8 cellular contexts compared by ENCODE assay signal in genomic region chr1:180501865-180502360, GRCh38. TPM values are rescaled to one million over a fixed set of nuclear protein-coding genes. Genes with fewer than 3 reads are reported as not detected.
DNase-seq lines count a peak whose midpoint lies in the region; ATAC-seq and TF ChIP-seq lines count a peak whose summit lies in the region.

No MANE protein-coding gene starts in this region.

- no peaks in the 10 kb centered on the region for H3K9me2 ChIP-seq in DOHH2 (replicated peaks; ENCODE audit: control insufficient read depth, low read length)

- DNase-seq in RPMI8226 (peak; percentile 78), epithelial cell of proximal tubule (ENCODE audit: low read depth) (no peak), pons (ENCODE audit: low spot score) (peak; percentile 53), SK-N-DZ (ENCODE audit: low spot score) (no peak), NCI-H446 treated with DMSO at 0.1 percent for 48 hours (lab: John Stamatoyannopoulos, UW) (no peak)

- no peak for TF ChIP-seq CTCF in DOHH2 (IDR thresholded peaks at IDR 0.05; ENCODE audit: low read depth, low read length, poor library complexity, severe bottlenecking)
- peak; percentile 7 for TF ChIP-seq CTCF in epithelial cell of proximal tubule (conservative IDR thresholded peaks at IDR 0.05; ENCODE audit: low read depth, low read length)

- H3K36me3 ChIP-seq in DOHH2 (ENCODE audit: control insufficient read depth, low read length) = peaks cover 38% of the 10 kb centered on the region

- H3K4me2 ChIP-seq in DOHH2 (ENCODE audit: low read length) = peak overlapping the region; percentile 78

- H3K27me3 ChIP-seq in DOHH2 (ENCODE audit: control insufficient read depth, low read length) = no peaks in the 10 kb centered on the region

- peaks cover 54% of the 10 kb centered on the region for H3K79me2 ChIP-seq in DOHH2 (ENCODE audit: control insufficient read depth, low read length)

- no peaks in the 10 kb centered on the region for H3K9me3 ChIP-seq in DOHH2 (ENCODE audit: control insufficient read depth, insufficient read depth, low read length)

- H3F3A ChIP-seq in DOHH2 (ENCODE audit: control insufficient read depth, insufficient read depth) = peaks cover 8% of the 10 kb centered on the region; the same call in 1 of the 2 replicates

- H3K4me3 ChIP-seq in DOHH2 (ENCODE audit: low read length) = peak overlapping the region; percentile 99
- peak overlapping the region; percentile 77 for H3K4me3 ChIP-seq in epithelial cell of proximal tubule (ENCODE audit: low read depth, low read length)

- H4K20me1 ChIP-seq in DOHH2 (ENCODE audit: control insufficient read depth, insufficient read depth, low read depth, low read length) = peaks cover 5% of the 10 kb centered on the region; the same call in 1 of the 2 replicates

- H3K4me1 ChIP-seq in DOHH2 (ENCODE audit: control insufficient read depth, low read length) = peaks cover 34% of the 10 kb centered on the region

- H3K27ac ChIP-seq in DOHH2 (ENCODE audit: low read depth, low read length) = peak overlapping the region; percentile 82

- peak; percentile 37 for ATAC-seq in GM19455 (IDR thresholded peaks at IDR 0.05; ENCODE audit: unreplicated experiment)
- peak; percentile 14 for ATAC-seq in HG03558 (IDR thresholded peaks at IDR 0.05; ENCODE audit: extremely low read depth, unreplicated experiment)

RNA-seq across cellular contexts. Expression of gene ACBD6, which starts 0.5 kb away (rescaled TPM):
- total RNA-seq in epithelial cell of proximal tubule = 64.5 and 66.1 TPM in 2 replicates
- polyA plus RNA-seq in SK-N-DZ (2014; cell fraction: cytosol; rRNA removed) = 58.9 and 72.3 TPM in 2 replicates
- polyA plus RNA-seq in SK-N-DZ (2014; cell fraction: nucleus; rRNA removed) = 86.0 and 102 TPM in 2 replicates

RNA-seq across cellular contexts. Expression of gene OVAAL, which starts 56.9 kb away (rescaled TPM):
- total RNA-seq in epithelial cell of proximal tubule = not detected in 2 replicates
- polyA plus RNA-seq in SK-N-DZ (2014; cell fraction: cytosol; rRNA removed) = 0.38 and 0.39 TPM in 2 replicates
- polyA plus RNA-seq in SK-N-DZ (2014; cell fraction: nucleus; rRNA removed) = 0.73 and 1.4 TPM in 2 replicates

Comparison
In these comparisons a context has a peak if more than half of its experiments do, and no peak if none do; other contexts are left out.
1. DNase-seq: peak in RPMI8226 (single experiment) and pons (single experiment); none in epithelial cell of proximal tubule (single experiment), SK-N-DZ (single experiment) and NCI-H446 treated with DMSO at 0.1 percent for 48 hours (single experiment).